Comparison of ENCODE assay signal across 8 cellular contexts in genomic region chr19:15222738-15223648, GRCh38. TPM values are rescaled to one million over a fixed set of nuclear protein-coding genes. Genes with fewer than 3 reads are reported as not detected.
DNase-seq lines count a peak whose midpoint lies in the region; ATAC-seq and TF ChIP-seq lines count a peak whose summit lies in the region.

No MANE protein-coding gene starts in this region.

- DNase-seq in DND-41, result peak; percentile 95
- DNase-seq in NCI-H1436 treated with DMSO at 0.1 percent for 48 hours (lab: John Stamatoyannopoulos, UW), result peak; percentile 86
- peak; percentile 53 to 65 (median 58) for DNase-seq in T-helper 17 cell
- DNase-seq in amniotic stem cell (lab: John Stamatoyannopoulos, UW), result peak; percentile 96
- DNase-seq in left cardiac atrium, result peak; percentile 95
- peak; percentile 89 for DNase-seq in pons (ENCODE audit: low spot score)
- DNase-seq in type B pancreatic cell (ENCODE audit: extremely low spot score, unreplicated experiment), result peak; percentile 94

- H3K9me3 Mint-ChIP-seq in type B pancreatic cell, result no peaks in the 10 kb centered on the region

- peak overlapping the region in 1 of 2 experiments; percentile 59; a peak in 2 of 4 replicates for H3K4me3 ChIP-seq in DND-41 (ENCODE audit: low read depth in 1 of 2, low read length in 2 of 2)

- H3K36me3 Mint-ChIP-seq in T-helper 17 cell (ENCODE audit: low read depth), result no peaks in the 10 kb centered on the region
- no peaks in the 10 kb centered on the region for H3K36me3 Mint-ChIP-seq in type B pancreatic cell

- H3K36me3 ChIP-seq in DND-41 (ENCODE audit: insufficient read depth, low read length), result no peaks in the 10 kb centered on the region

- H3K4me1 Mint-ChIP-seq in T-helper 17 cell (peaks cover 9% of the 10 kb centered on the region), type B pancreatic cell (ENCODE audit: unreplicated experiment) (peaks cover 13% of the 10 kb centered on the region)

- H4K20me1 ChIP-seq in DND-41 (ENCODE audit: insufficient read depth, low read length), result no peaks in the 10 kb centered on the region

- H3K4me2 ChIP-seq in DND-41 (ENCODE audit: insufficient read depth, low read length), result peak overlapping the region; percentile 92

- peak; percentile 100 for ATAC-seq in DND-41 (ENCODE audit: insufficient read depth, low read depth)
- ATAC-seq in HG02571 (IDR thresholded peaks at IDR 0.05; ENCODE audit: unreplicated experiment), result peak; percentile 81
- peak; percentile 99 for ATAC-seq in T-helper 17 cell
- peak; percentile 96 to 98 for ATAC-seq in left cardiac atrium

- H3K27me3 ChIP-seq in DND-41 (ENCODE audit: insufficient read depth, low read length, poor library complexity), result no peaks in the 10 kb centered on the region

- no peaks in the 10 kb centered on the region for H3K79me2 ChIP-seq in DND-41 (ENCODE audit: insufficient read depth, low read length)

- TF ChIP-seq CTCF in DND-41 (IDR thresholded peaks at IDR 0.05; ENCODE audit: borderline replicate concordance, extremely low read depth, low read length, poor library complexity, severe bottlenecking), result no peak
- TF ChIP-seq CTCF in type B pancreatic cell (conservative IDR thresholded peaks at IDR 0.05), result no peak

- H3K9me3 ChIP-seq in DND-41 (ENCODE audit: insufficient read depth, low read length, severe bottlenecking) (no peaks in the 10 kb centered on the region), T-helper 17 cell (ENCODE audit: control insufficient read depth, low read length, poor library complexity, severe bottlenecking) (no peaks in the 10 kb centered on the region)

- H3K27me3 Mint-ChIP-seq in T-helper 17 cell, result peaks cover 17% of the 10 kb centered on the region
- H3K27me3 Mint-ChIP-seq in type B pancreatic cell, result no peaks in the 10 kb centered on the region

- H2AFZ ChIP-seq in DND-41 (ENCODE audit: low read depth, low read length), result peak overlapping the region; percentile 81

- H3K4me1 ChIP-seq in DND-41 (ENCODE audit: insufficient read depth, low read length), result peaks cover 17% of the 10 kb centered on the region

- H3K27ac Mint-ChIP-seq in T-helper 17 cell (peak overlapping the region; percentile 81), type B pancreatic cell (peak overlapping the region; percentile 90)

- peak overlapping the region; percentile 35 for H3K9ac ChIP-seq in DND-41 (ENCODE audit: low read depth, low read length)

- intact Hi-C loops in left cardiac atrium (cut with DNase I), result no loop called here

- H3K27ac ChIP-seq in DND-41 (ENCODE audit: low read length), result peak overlapping the region; percentile 43; the same call in 1 of the 2 replicates

- H3K4me3 Mint-ChIP-seq in T-helper 17 cell (peak overlapping the region; percentile 86), type B pancreatic cell (peak overlapping the region; percentile 82)

RNA-seq across cellular contexts. Expression of gene EPHX3, which starts 9.3 kb away (rescaled TPM):
- total RNA-seq in T-helper 17 cell (not detected), left cardiac atrium (under 1 TPM in 1 of 2 donors, not detected in 1; 0.21 TPM), type B pancreatic cell (ENCODE audit: low replicate concordance) (5.1 and 9.4 TPM in 2 replicates)

RNA-seq across cellular contexts. Expression of gene NOTCH3, which starts 22.2 kb away (rescaled TPM):
- total RNA-seq in T-helper 17 cell (under 1 TPM; 0.05 to 0.18 TPM), left cardiac atrium (10 to 100 TPM; 34.4 to 35.4 TPM), type B pancreatic cell (ENCODE audit: low replicate concordance) (119 and 139 TPM in 2 replicates)

Comparison
In these comparisons a context has a peak if more than half of its experiments do, and no peak if none do; other contexts are left out.
1. RNA of gene NOTCH3, which starts 22.2 kb away (total RNA-seq): 119 to 139 TPM in type B pancreatic cell and 34.4 to 35.4 TPM in left cardiac atrium; 0.05 to 0.18 TPM in T-helper 17 cell; every median in the first group is over 10 times any median in the second.
2. Peak in every context shown above with its lines, with median percentiles within 50 percentile points of each other: ATAC-seq and DNase-seq.